Comparison of ENCODE assay signal across 9 cellular contexts in genomic region chr1:234743866-234744581, GRCh38.
DNase-seq lines count a peak whose midpoint lies in the region; ATAC-seq and TF ChIP-seq lines count a peak whose summit lies in the region.
"Had no signal": no experiment of that assay in that cellular context is flagged by ENCODE, and none has a peak within 500 bp of the region (broad histone marks: within the 10 kb centered on the region; RNA-seq: fewer than 3 reads in every experiment).

No MANE protein-coding gene starts in this region.

- peaks cover 0 to 3% of the 10 kb centered on the region in 2 donors for H3K4me1 ChIP-seq in breast epithelium
- peaks cover 10 to 11% of the 10 kb centered on the region in 2 donors for H3K4me1 ChIP-seq in left lung
- no peaks in the 10 kb centered on the region for H3K4me1 ChIP-seq in upper lobe of right lung

- DNase-seq in NCI-H146 (lab: John Stamatoyannopoulos, UW) = peak; percentile 37
- no peak for DNase-seq in NCI-H146 treated with DMSO at 0.1 percent for 48 hours (lab: John Stamatoyannopoulos, UW; ENCODE audit: unreplicated experiment)
- DNase-seq in breast epithelium (ENCODE audit: low spot score in 2 of 2) = no peak
- no peak for DNase-seq in left lung
- DNase-seq in upper lobe of right lung = peak; percentile 19
- DNase-seq in stimulated activated CD8-positive, alpha-beta memory T cell treated with anti-CD3 and anti-CD28 coated beads, Interleukin-4, amount 100 ng/mL, for 48 hours = no peak
- DNase-seq: activated naive CD8-positive, alpha-beta T cell treated with anti-CD3 and anti-CD28 coated beads for 36 hours had no signal

- H3K27ac ChIP-seq in breast epithelium (peak overlapping the region; percentile 76 to 84), left lung (peak overlapping the region in 1 of 2 donors; percentile 7), upper lobe of right lung (no peak overlapping the region)

- TF ChIP-seq CTCF in breast epithelium (IDR thresholded peaks at IDR 0.05) (no peak), left lung (IDR thresholded peaks at IDR 0.05) (no peak), upper lobe of right lung (IDR thresholded peaks at IDR 0.05) (no peak)

- ATAC-seq in left lung (peak; percentile 58), upper lobe of right lung (peak; percentile 21), GM18519 (IDR thresholded peaks at IDR 0.05; ENCODE audit: low FRiP score, unreplicated experiment) (no peak), GM19463 (IDR thresholded peaks at IDR 0.05; ENCODE audit: unreplicated experiment) (no peak)

- H3K4me3 ChIP-seq in breast epithelium (peak overlapping the region in 2 of 3 donors; percentile 13 to 49), left lung (no peak overlapping the region), upper lobe of right lung (no peak overlapping the region)

- H3K9me3 ChIP-seq in breast epithelium = no peaks in the 10 kb centered on the region
- H3K9me3 ChIP-seq in left lung = no peaks in the 10 kb centered on the region
- H3K9me3 ChIP-seq in upper lobe of right lung = no peaks in the 10 kb centered on the region

- intact Hi-C loops in breast epithelium (cut with DNase I; ENCODE audit: low total_unique reads) = no loop called here
- intact Hi-C loops in left lung (cut with DNase I) = no loop called here
- intact Hi-C loops in upper lobe of right lung (cut with DNase I) = no loop called here

- no peaks in the 10 kb centered on the region for H3K27me3 ChIP-seq in breast epithelium
- H3K27me3 ChIP-seq in left lung = no peaks in the 10 kb centered on the region
- H3K27me3 ChIP-seq in upper lobe of right lung = no peaks in the 10 kb centered on the region

- no peak for TF ChIP-seq POLR2A in breast epithelium (IDR thresholded peaks at IDR 0.05)

- H3K36me3 ChIP-seq in breast epithelium (no peaks in the 10 kb centered on the region), left lung (no peaks in the 10 kb centered on the region), upper lobe of right lung (no peaks in the 10 kb centered on the region)

Comparison
In these comparisons a context has a peak if more than half of its experiments do, and no peak if none do; other contexts are left out.
1. DNase-seq: peak in NCI-H146 (single experiment) and upper lobe of right lung (single experiment); none in NCI-H146 treated with DMSO at 0.1 percent for 48 hours (single experiment), breast epithelium (0 of 2), left lung (0 of 2) and stimulated activated CD8-positive, alpha-beta memory T cell treated with anti-CD3 and anti-CD28 coated beads, Interleukin-4, amount 100 ng/mL, for 48 hours (single experiment).
2. H3K4me3 ChIP-seq: peak in breast epithelium (2 of 3); none in left lung (0 of 2) and upper lobe of right lung (single experiment).
3. ATAC-seq: peak in left lung (single experiment) and upper lobe of right lung (single experiment); none in GM18519 (single experiment) and GM19463 (single experiment).